ENCODE assay signal across 1 cellular context in the genomic region with DNA sequence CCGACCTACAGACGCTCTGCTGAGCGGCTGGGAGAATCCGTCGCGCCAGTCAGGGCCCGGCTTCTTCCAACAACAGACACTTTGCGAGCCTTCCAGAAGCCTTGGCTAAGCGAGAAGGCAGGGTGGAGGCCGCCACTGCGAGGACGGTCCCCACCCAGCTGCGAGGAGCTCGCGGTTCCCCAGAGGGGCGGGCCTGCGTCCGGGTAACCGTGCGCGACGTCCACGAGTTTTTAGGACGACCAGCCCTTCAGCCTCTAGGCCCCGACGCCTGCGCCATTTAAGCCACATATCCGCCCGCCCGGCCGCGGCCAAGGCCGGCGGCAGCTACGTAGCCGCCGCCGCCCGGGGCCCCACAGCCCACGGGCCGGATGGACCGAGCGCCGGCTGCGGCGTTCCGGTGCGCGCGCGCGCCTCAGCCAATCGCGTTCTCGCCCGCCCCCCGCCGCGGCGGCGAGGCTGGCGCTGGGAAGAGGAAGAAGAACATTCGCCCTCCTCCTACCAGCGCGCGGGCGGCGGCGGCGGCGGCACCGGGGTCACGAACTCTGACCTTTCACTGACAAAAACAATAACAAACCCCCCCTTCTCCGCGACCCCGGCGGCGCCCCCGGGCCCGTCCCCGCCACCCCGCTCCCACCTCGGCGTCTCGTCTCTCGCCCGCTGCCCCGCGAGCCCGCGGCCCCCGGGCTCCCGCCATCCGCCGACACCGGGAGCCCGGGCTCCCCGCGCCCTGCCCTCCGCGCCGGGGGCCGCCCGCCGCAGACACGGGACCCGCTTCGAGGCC.
TF ChIP-seq lines count a peak whose summit lies in the region.

A gene (plus strand): TSS at position 479 of the 781 bp plus-strand sequence. CDS start 56,332 bp downstream, outside the sequence.

TF ChIP-seq in SK-N-SH, 30 proteins besides CTCF, POLR2A, EP300 and RAD21:
- TF ChIP-seq, protein P1, sequence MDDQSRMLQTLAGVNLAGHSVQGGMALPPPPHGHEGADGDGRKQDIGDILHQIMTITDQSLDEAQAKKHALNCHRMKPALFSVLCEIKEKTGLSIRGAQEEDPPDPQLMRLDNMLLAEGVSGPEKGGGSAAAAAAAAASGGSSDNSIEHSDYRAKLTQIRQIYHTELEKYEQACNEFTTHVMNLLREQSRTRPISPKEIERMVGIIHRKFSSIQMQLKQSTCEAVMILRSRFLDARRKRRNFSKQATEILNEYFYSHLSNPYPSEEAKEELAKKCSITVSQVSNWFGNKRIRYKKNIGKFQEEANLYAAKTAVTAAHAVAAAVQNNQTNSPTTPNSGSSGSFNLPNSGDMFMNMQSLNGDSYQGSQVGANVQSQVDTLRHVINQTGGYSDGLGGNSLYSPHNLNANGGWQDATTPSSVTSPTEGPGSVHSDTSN (IDR thresholded peaks at IDR 0.05), result no peak
- no peak for TF ChIP-seq TCF12 (IDR thresholded peaks at IDR 0.05)
- TF ChIP-seq TEAD4 (IDR thresholded peaks at IDR 0.05; ENCODE audit: borderline replicate concordance, insufficient read depth), result no peak
- TF ChIP-seq FOXJ3 (CRISPR knock-in tag; IDR thresholded peaks at IDR 0.05), result no peak
- TF ChIP-seq POLR2AphosphoS5 (IDR thresholded peaks at IDR 0.05; ENCODE audit: low read depth, low read length), result peak; percentile 59
- TF ChIP-seq NFIC (IDR thresholded peaks at IDR 0.05; ENCODE audit: borderline replicate concordance), result no peak
- no peak for TF ChIP-seq EZH2phosphoT487 (IDR thresholded peaks at IDR 0.05; ENCODE audit: borderline replicate concordance, low read depth)
- TF ChIP-seq GATA2 (CRISPR knock-in tag; IDR thresholded peaks at IDR 0.05), result no peak
- TF ChIP-seq, protein P2, sequence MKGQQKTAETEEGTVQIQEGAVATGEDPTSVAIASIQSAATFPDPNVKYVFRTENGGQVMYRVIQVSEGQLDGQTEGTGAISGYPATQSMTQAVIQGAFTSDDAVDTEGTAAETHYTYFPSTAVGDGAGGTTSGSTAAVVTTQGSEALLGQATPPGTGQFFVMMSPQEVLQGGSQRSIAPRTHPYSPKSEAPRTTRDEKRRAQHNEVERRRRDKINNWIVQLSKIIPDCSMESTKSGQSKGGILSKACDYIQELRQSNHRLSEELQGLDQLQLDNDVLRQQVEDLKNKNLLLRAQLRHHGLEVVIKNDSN (IDR thresholded peaks at IDR 0.05; ENCODE audit: borderline replicate concordance, low read depth), result no peak
- TF ChIP-seq, protein P3, sequence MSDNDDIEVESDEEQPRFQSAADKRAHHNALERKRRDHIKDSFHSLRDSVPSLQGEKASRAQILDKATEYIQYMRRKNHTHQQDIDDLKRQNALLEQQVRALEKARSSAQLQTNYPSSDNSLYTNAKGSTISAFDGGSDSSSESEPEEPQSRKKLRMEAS (IDR thresholded peaks at IDR 0.05; ENCODE audit: low read depth), result no peak; the same call in 1 of the 2 replicates
- peak; percentile 40; the same call in 1 of the 2 replicates for TF ChIP-seq NRF1 (IDR thresholded peaks at IDR 0.05; ENCODE audit: low read depth, low read length)
- no peak for TF ChIP-seq RFX5 (IDR thresholded peaks at IDR 0.05; ENCODE audit: low read length)
- no peak for TF ChIP-seq YY1 (IDR thresholded peaks at IDR 0.05; ENCODE audit: low read depth)
- TF ChIP-seq CHD2 (IDR thresholded peaks at IDR 0.05; ENCODE audit: low read length, partially characterized antibody), result peak; percentile 8
- peak; percentile 72 for TF ChIP-seq GABPA (IDR thresholded peaks at IDR 0.05; ENCODE audit: low read depth)
- TF ChIP-seq, protein P4, sequence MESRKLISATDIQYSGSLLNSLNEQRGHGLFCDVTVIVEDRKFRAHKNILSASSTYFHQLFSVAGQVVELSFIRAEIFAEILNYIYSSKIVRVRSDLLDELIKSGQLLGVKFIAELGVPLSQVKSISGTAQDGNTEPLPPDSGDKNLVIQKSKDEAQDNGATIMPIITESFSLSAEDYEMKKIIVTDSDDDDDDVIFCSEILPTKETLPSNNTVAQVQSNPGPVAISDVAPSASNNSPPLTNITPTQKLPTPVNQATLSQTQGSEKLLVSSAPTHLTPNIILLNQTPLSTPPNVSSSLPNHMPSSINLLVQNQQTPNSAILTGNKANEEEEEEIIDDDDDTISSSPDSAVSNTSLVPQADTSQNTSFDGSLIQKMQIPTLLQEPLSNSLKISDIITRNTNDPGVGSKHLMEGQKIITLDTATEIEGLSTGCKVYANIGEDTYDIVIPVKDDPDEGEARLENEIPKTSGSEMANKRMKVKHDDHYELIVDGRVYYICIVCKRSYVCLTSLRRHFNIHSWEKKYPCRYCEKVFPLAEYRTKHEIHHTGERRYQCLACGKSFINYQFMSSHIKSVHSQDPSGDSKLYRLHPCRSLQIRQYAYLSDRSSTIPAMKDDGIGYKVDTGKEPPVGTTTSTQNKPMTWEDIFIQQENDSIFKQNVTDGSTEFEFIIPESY (IDR thresholded peaks at IDR 0.05; ENCODE audit: borderline replicate concordance, low read depth), result no peak
- peak; percentile 23; the same call in 1 of the 2 replicates for TF ChIP-seq RXRA (IDR thresholded peaks at IDR 0.05; ENCODE audit: borderline replicate concordance, low read depth)
- TF ChIP-seq, protein P5, sequence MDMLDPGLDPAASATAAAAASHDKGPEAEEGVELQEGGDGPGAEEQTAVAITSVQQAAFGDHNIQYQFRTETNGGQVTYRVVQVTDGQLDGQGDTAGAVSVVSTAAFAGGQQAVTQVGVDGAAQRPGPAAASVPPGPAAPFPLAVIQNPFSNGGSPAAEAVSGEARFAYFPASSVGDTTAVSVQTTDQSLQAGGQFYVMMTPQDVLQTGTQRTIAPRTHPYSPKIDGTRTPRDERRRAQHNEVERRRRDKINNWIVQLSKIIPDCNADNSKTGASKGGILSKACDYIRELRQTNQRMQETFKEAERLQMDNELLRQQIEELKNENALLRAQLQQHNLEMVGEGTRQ (IDR thresholded peaks at IDR 0.05; ENCODE audit: borderline replicate concordance, low read depth, low read length), result no peak
- TF ChIP-seq, protein P6, sequence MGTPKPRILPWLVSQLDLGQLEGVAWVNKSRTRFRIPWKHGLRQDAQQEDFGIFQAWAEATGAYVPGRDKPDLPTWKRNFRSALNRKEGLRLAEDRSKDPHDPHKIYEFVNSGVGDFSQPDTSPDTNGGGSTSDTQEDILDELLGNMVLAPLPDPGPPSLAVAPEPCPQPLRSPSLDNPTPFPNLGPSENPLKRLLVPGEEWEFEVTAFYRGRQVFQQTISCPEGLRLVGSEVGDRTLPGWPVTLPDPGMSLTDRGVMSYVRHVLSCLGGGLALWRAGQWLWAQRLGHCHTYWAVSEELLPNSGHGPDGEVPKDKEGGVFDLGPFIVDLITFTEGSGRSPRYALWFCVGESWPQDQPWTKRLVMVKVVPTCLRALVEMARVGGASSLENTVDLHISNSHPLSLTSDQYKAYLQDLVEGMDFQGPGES (IDR thresholded peaks at IDR 0.05; ENCODE audit: low read depth, low read length), result no peak
- no peak for TF ChIP-seq JUND (IDR thresholded peaks at IDR 0.05)
- TF ChIP-seq ELF1 (IDR thresholded peaks at IDR 0.05), result no peak
- TF ChIP-seq, protein P7, sequence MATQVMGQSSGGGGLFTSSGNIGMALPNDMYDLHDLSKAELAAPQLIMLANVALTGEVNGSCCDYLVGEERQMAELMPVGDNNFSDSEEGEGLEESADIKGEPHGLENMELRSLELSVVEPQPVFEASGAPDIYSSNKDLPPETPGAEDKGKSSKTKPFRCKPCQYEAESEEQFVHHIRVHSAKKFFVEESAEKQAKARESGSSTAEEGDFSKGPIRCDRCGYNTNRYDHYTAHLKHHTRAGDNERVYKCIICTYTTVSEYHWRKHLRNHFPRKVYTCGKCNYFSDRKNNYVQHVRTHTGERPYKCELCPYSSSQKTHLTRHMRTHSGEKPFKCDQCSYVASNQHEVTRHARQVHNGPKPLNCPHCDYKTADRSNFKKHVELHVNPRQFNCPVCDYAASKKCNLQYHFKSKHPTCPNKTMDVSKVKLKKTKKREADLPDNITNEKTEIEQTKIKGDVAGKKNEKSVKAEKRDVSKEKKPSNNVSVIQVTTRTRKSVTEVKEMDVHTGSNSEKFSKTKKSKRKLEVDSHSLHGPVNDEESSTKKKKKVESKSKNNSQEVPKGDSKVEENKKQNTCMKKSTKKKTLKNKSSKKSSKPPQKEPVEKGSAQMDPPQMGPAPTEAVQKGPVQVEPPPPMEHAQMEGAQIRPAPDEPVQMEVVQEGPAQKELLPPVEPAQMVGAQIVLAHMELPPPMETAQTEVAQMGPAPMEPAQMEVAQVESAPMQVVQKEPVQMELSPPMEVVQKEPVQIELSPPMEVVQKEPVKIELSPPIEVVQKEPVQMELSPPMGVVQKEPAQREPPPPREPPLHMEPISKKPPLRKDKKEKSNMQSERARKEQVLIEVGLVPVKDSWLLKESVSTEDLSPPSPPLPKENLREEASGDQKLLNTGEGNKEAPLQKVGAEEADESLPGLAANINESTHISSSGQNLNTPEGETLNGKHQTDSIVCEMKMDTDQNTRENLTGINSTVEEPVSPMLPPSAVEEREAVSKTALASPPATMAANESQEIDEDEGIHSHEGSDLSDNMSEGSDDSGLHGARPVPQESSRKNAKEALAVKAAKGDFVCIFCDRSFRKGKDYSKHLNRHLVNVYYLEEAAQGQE (IDR thresholded peaks at IDR 0.05; ENCODE audit: low read depth, low read length), result no peak
- TF ChIP-seq TAF1 (IDR thresholded peaks at IDR 0.05; ENCODE audit: borderline replicate concordance, low read depth, low read length), result peak; percentile 12
- TF ChIP-seq RCOR1 (IDR thresholded peaks at IDR 0.05; ENCODE audit: low read length), result no peak
- TF ChIP-seq FOSL2 (IDR thresholded peaks at IDR 0.05; ENCODE audit: borderline replicate concordance, low read depth), result no peak
- TF ChIP-seq SIN3A (IDR thresholded peaks at IDR 0.05; ENCODE audit: borderline replicate concordance, low read depth, low read length), result peak; percentile 22; the same call in 1 of the 2 replicates
- peak; percentile 60; the same call in 1 of the 2 replicates for TF ChIP-seq MXI1 (IDR thresholded peaks at IDR 0.05; ENCODE audit: low read depth, low read length)
- TF ChIP-seq FOXM1 (IDR thresholded peaks at IDR 0.05; ENCODE audit: low read depth), result no peak
- TF ChIP-seq MEF2A (IDR thresholded peaks at IDR 0.05; ENCODE audit: borderline replicate concordance, low read depth), result no peak
- no peak for TF ChIP-seq SMC3 (IDR thresholded peaks at IDR 0.05; ENCODE audit: low read depth, low read length)
